8 cellular contexts compared by ENCODE assay signal in the genomic region with DNA sequence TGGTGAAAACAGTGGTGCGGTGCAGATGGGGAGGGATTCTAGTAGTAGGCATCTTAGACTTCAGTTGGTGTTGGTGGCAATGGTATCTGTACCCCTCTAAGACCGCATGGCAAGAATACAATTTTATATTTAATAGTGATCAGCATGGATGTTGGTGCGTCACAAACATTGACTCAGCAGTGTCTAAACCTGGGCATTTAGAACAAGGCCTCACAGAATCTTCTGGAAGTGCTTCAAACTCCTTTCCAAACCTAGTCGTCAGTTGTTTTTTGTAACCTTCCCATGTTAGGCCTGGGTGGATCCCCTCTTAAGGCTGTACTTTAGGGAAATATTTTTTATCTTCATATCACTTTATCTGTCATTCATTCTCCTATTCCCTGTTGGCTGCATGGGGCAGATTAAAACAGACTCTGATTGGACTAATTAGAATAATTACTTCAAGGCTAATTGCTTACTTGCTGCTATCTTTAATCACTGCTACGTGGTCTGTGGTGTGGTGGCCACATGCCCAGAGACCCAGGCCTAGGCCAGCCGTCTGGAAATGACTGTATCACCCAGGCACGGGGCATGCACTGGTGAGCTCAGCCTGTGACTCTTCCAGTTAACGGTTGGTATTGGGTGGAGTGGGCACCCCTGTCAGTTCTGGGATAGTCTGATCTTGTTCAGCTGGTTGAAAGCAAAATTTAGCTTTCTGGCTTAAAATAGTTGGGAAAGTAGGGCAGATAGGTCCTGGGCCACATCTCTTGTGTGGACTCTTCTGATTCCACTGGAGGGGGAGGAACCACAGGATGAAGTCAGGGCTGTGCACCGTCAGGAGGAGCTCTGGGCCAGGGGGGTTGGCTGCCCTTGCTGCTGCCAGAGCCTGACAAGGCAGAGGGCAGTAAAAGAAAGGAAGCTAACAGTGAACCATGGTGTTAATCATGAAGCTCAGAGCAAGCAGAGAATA.
A peak's percentile ranks its signal among the peaks of the same experiment; 100 is the strongest.
DNase-seq lines count a peak whose midpoint lies in the region; ATAC-seq and TF ChIP-seq lines count a peak whose summit lies in the region.

No MANE protein-coding gene starts in this region.

- peak overlapping the region; percentile 81 for H3K27ac ChIP-seq in caudate nucleus (ENCODE audit: low read depth, low read length)

- H3K9me3 ChIP-seq in Loucy (ENCODE audit: insufficient read depth, low read depth, low read length): no peaks in the 10 kb centered on the region
- H3K9me3 ChIP-seq in mucosa of stomach (ENCODE audit: control insufficient read depth, low read length): no peaks in the 10 kb centered on the region

- TF ChIP-seq CTCF in AG09309 (IDR thresholded peaks at IDR 0.05; ENCODE audit: control insufficient read depth, insufficient read depth, low read depth, low read length, missing control alignments) (no peak), Loucy (conservative IDR thresholded peaks at IDR 0.05; ENCODE audit: low read length) (no peak)

- H4K20me1 ChIP-seq in Loucy (ENCODE audit: insufficient read depth, low read length, poor library complexity, severe bottlenecking): peaks cover 88% of the 10 kb centered on the region

- H3K9ac ChIP-seq in Loucy (ENCODE audit: low read depth, low read length, poor library complexity, severe bottlenecking) (peak overlapping the region; percentile 82), mucosa of stomach (ENCODE audit: low read length) (peak overlapping the region; percentile 44)

- H3K9me2 ChIP-seq in Loucy (replicated peaks; ENCODE audit: low read depth, low read length): no peaks in the 10 kb centered on the region

- peaks cover 68% of the 10 kb centered on the region for H3K4me1 ChIP-seq in Loucy (ENCODE audit: insufficient read depth, low read length, poor library complexity, severe bottlenecking)
- H3K4me1 ChIP-seq in mucosa of stomach (ENCODE audit: control insufficient read depth, insufficient read depth, low read length): peaks cover 59% of the 10 kb centered on the region

- H3K4me2 ChIP-seq in Loucy (ENCODE audit: low read depth, low read length, poor library complexity, severe bottlenecking): peak overlapping the region; percentile 94

- H2AFZ ChIP-seq in Loucy (ENCODE audit: low read length): no peak overlapping the region

- H3F3A ChIP-seq in Loucy (ENCODE audit: low read depth): no peaks in the 10 kb centered on the region

- H3K4me3 ChIP-seq in AG09309 (ENCODE audit: control insufficient read depth, low read depth, low read length) (peak overlapping the region; percentile 62), Loucy (ENCODE audit: low read length, poor library complexity, severe bottlenecking) (peak overlapping the region; percentile 97), mucosa of stomach (ENCODE audit: low read length) (no peak overlapping the region)

- ATAC-seq in GM21619 (IDR thresholded peaks at IDR 0.05; ENCODE audit: unreplicated experiment): no peak
- ATAC-seq in HG02840 (IDR thresholded peaks at IDR 0.05; ENCODE audit: low FRiP score, unreplicated experiment): no peak

- H3K36me3 ChIP-seq in Loucy (ENCODE audit: insufficient read depth, low read length): peaks cover 19% of the 10 kb centered on the region; the same call in 1 of the 2 replicates
- H3K36me3 ChIP-seq in mucosa of stomach (ENCODE audit: control insufficient read depth, insufficient read depth, low read length): peaks cover 4% of the 10 kb centered on the region

- H3K27me3 ChIP-seq in Loucy (ENCODE audit: insufficient read depth, low read length, poor library complexity, severe bottlenecking): no peaks in the 10 kb centered on the region
- no peaks in the 10 kb centered on the region for H3K27me3 ChIP-seq in mucosa of stomach (ENCODE audit: control insufficient read depth, insufficient read depth, low read length)

- peaks cover 93% of the 10 kb centered on the region for H3K79me2 ChIP-seq in Loucy (ENCODE audit: insufficient read depth, low read length)

- DNase-seq in AG09309 (ENCODE audit: low read depth) (no peak), caudate nucleus (lab: John Stamatoyannopoulos, UW) (peak in 3 of 61 donors; percentile 24 to 53 (median 41)), NCI-H2171 treated with DMSO at 0.1 percent for 48 hours (lab: John Stamatoyannopoulos, UW) (no peak), NCI-H1436 treated with DMSO at 0.1 percent for 48 hours (lab: John Stamatoyannopoulos, UW) (no peak)
